In the genomic region with DNA sequence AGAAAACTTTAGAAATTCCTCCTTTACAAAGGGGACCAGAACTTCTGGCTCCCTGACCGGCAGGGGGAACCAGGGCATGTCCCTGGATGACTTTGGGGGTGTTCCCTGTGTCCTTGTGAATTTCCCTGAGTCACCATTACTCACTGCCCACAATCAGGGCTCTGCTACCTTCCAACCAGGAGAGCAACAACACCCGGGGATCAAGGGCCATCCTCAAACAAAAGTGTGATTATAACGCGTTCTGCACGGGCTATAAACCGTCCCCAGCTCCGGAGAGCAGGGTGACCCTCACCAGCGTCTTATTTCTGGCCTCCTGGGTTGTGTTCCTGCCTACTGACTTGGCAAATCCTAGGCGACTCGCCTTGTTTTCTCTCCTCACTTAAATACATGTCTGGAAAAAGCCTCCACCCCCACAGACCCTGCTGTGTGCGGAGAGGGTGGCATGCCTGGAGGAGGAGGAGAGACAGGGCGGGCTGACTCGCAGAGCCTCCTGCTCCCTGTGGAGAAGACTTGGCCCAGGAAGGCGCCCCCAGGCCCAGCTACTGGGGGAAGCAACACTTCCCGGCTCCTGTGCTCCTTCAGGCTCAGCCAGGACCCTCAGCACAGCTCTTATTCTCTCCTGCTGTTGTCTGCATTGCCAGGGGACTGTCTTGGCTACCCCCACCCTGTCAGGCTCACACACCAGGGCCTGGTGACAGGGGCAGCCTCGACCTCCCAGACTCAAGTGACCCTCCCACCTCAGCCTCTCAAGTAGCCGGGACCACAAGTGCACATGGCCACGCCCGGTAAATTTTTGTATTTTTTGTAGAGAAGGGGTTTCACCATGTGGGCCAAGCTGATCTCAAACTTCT, we compare ENCODE assay signal across 9 cellular contexts. TPM values are rescaled to one million over a fixed set of nuclear protein-coding genes. Genes with fewer than 3 reads are reported as not detected.
DNase-seq lines count a peak whose midpoint lies in the region; ATAC-seq and TF ChIP-seq lines count a peak whose summit lies in the region.
"Had no signal": no experiment of that assay in that cellular context is flagged by ENCODE, and none has a peak within 500 bp of the region (broad histone marks: within the 10 kb centered on the region; RNA-seq: fewer than 3 reads in every experiment).

No MANE protein-coding gene starts in this region.

- H3K4me3 ChIP-seq in left ventricle myocardium inferior (no peak overlapping the region), prostate gland (no peak overlapping the region)

- H3K9me3 Mint-ChIP-seq in CD14-positive monocyte = no peaks in the 10 kb centered on the region
- no peaks in the 10 kb centered on the region for H3K9me3 Mint-ChIP-seq in activated T-helper 1 cell treated with anti-CD3 and anti-CD28 coated beads, Interleukin-12 subunit alpha, Interleukin-12 subunit beta, Interleukin-2, Interleukin-4 antibody, amounts not matched to agents 30 ng/mL and 10 ng/mL and 1 ng/mL, durations not matched to agents 14 hours and 24 hours and 36 hours
- H3K9me3 Mint-ChIP-seq: IgD-negative memory B cell had no signal

- H3K27me3 ChIP-seq in left ventricle myocardium inferior (ENCODE audit: low read depth) = no peaks in the 10 kb centered on the region
- H3K27me3 ChIP-seq in prostate gland (replicated peaks; ENCODE audit: insufficient read depth) = no peaks in the 10 kb centered on the region

- H3K4me3 Mint-ChIP-seq in CD14-positive monocyte = peak overlapping the region in 1 of 2 donors; percentile 63
- no peak overlapping the region for H3K4me3 Mint-ChIP-seq in activated T-helper 1 cell treated with anti-CD3 and anti-CD28 coated beads, Interleukin-12 subunit alpha, Interleukin-12 subunit beta, Interleukin-2, Interleukin-4 antibody, amounts not matched to agents 30 ng/mL and 10 ng/mL and 1 ng/mL, durations not matched to agents 14 hours and 24 hours and 36 hours
- H3K4me3 Mint-ChIP-seq: IgD-negative memory B cell had no signal

- intact Hi-C loops in CD14-positive monocyte (cut with micrococcal nuclease) = loop anchor here (10.0 kb wide), 3 partner anchors 55 to 155 kb away; no protein-coding TSS in a partner anchor
- intact Hi-C loops in activated T-helper 1 cell treated with anti-CD3 and anti-CD28 coated beads, Interleukin-12 subunit alpha, Interleukin-12 subunit beta, Interleukin-2, Interleukin-4 antibody, amounts not matched to agents 30 ng/mL and 10 ng/mL and 1 ng/mL, durations not matched to agents 14 hours and 24 hours and 36 hours (cut with micrococcal nuclease) = no loop called here
- intact Hi-C loops in left ventricle myocardium inferior (cut with micrococcal nuclease) = no loop called here
- intact Hi-C loops in prostate gland (cut with DNase I) = loop anchor here (2.0 to 10.0 kb wide), 3 partner anchors 73 to 145 kb away; no protein-coding TSS in a partner anchor

- H3K4me1 ChIP-seq in left ventricle myocardium inferior (peaks cover 26% of the 10 kb centered on the region), prostate gland (replicated peaks) (no peaks in the 10 kb centered on the region)

- peaks cover 0 to 3% of the 10 kb centered on the region in 2 donors for H3K36me3 Mint-ChIP-seq in CD14-positive monocyte
- peaks cover 4% of the 10 kb centered on the region for H3K36me3 Mint-ChIP-seq in activated T-helper 1 cell treated with anti-CD3 and anti-CD28 coated beads, Interleukin-12 subunit alpha, Interleukin-12 subunit beta, Interleukin-2, Interleukin-4 antibody, amounts not matched to agents 30 ng/mL and 10 ng/mL and 1 ng/mL, durations not matched to agents 14 hours and 24 hours and 36 hours (ENCODE audit: low read depth)

- TF ChIP-seq CTCF in CD14-positive monocyte (IDR thresholded peaks at IDR 0.05) (peak; percentile 26), left ventricle myocardium inferior (IDR thresholded peaks at IDR 0.05; ENCODE audit: borderline replicate concordance) (peak; percentile 42), prostate gland (IDR thresholded peaks at IDR 0.05) (peak in 3 of 4 experiments; percentile 22 to 69 (median 48))

- 45% methylated on average over 19 of the region's 19 CpGs for WGBS in prostate gland

- DNase-seq in CD14-positive monocyte (ENCODE audit: low spot score) (no peak), HT-29 (ENCODE audit: low spot score) (peak; percentile 91), left ventricle myocardium inferior (peak; percentile 61), prostate gland (ENCODE audit: low spot score) (peak; percentile 37), NCI-H1048 (lab: John Stamatoyannopoulos, UW) (no peak), NK-92 (lab: John Stamatoyannopoulos, UW; ENCODE audit: unreplicated experiment) (no peak)
- no peak for DNase-seq in activated T-helper 1 cell treated with anti-CD3 and anti-CD28 coated beads, Interleukin-12 subunit alpha, Interleukin-12 subunit beta, Interleukin-2, Interleukin-4 antibody, amounts not matched to agents 30 ng/mL and 10 ng/mL and 1 ng/mL, durations not matched to agents 14 hours and 24 hours and 36 hours (ENCODE audit: low spot score)

- H3K27ac Mint-ChIP-seq in CD14-positive monocyte = peak overlapping the region in 6 of 7 donors; percentile 76 to 95 (median 82)
- peak overlapping the region; percentile 8 for H3K27ac Mint-ChIP-seq in activated T-helper 1 cell treated with anti-CD3 and anti-CD28 coated beads, Interleukin-12 subunit alpha, Interleukin-12 subunit beta, Interleukin-2, Interleukin-4 antibody, amounts not matched to agents 30 ng/mL and 10 ng/mL and 1 ng/mL, durations not matched to agents 14 hours and 24 hours and 36 hours
- H3K27ac Mint-ChIP-seq: IgD-negative memory B cell had no signal

- H3K27ac ChIP-seq in left ventricle myocardium inferior (replicated peaks) (peak overlapping the region; percentile 66), prostate gland (peak overlapping the region; percentile 45 to 76)

- no peaks in the 10 kb centered on the region for H3K9me3 ChIP-seq in left ventricle myocardium inferior (replicated peaks)
- no peaks in the 10 kb centered on the region for H3K9me3 ChIP-seq in prostate gland

- no peak for TF ChIP-seq POLR2A in prostate gland (IDR thresholded peaks at IDR 0.05)

- peaks cover 0 to 7% (median 3%) of the 10 kb centered on the region in 3 donors for H3K27me3 Mint-ChIP-seq in CD14-positive monocyte (ENCODE audit: low read depth in 3 of 3)
- peaks cover 2% of the 10 kb centered on the region for H3K27me3 Mint-ChIP-seq in activated T-helper 1 cell treated with anti-CD3 and anti-CD28 coated beads, Interleukin-12 subunit alpha, Interleukin-12 subunit beta, Interleukin-2, Interleukin-4 antibody, amounts not matched to agents 30 ng/mL and 10 ng/mL and 1 ng/mL, durations not matched to agents 14 hours and 24 hours and 36 hours (ENCODE audit: insufficient read depth)
- H3K27me3 Mint-ChIP-seq: IgD-negative memory B cell had no signal

- H3K36me3 ChIP-seq in left ventricle myocardium inferior = no peaks in the 10 kb centered on the region
- H3K36me3 ChIP-seq in prostate gland = no peaks in the 10 kb centered on the region

- peaks cover 29% of the 10 kb centered on the region for H3K4me1 Mint-ChIP-seq in CD14-positive monocyte
- H3K4me1 Mint-ChIP-seq in activated T-helper 1 cell treated with anti-CD3 and anti-CD28 coated beads, Interleukin-12 subunit alpha, Interleukin-12 subunit beta, Interleukin-2, Interleukin-4 antibody, amounts not matched to agents 30 ng/mL and 10 ng/mL and 1 ng/mL, durations not matched to agents 14 hours and 24 hours and 36 hours (ENCODE audit: low read depth) = peaks cover 10% of the 10 kb centered on the region

- no peak for ATAC-seq in GM18517 (IDR thresholded peaks at IDR 0.05; ENCODE audit: unreplicated experiment)

RNA-seq across cellular contexts. Expression of a gene that starts 54.1 kb away (rescaled TPM):
- 10 to 100 TPM; 25.3 to 50.0 TPM for polyA plus RNA-seq in CD14-positive monocyte
- 0.31 and 0.53 TPM in 2 replicates for total RNA-seq in HT-29 (2014; rRNA removed; shearing (Covaris generic))
- 0.65 and 1.5 TPM in 2 replicates for total RNA-seq in activated T-helper 1 cell treated with anti-CD3 and anti-CD28 coated beads, Interleukin-12 subunit alpha, Interleukin-12 subunit beta, Interleukin-2, Interleukin-4 antibody, amounts not matched to agents 30 ng/mL and 10 ng/mL and 1 ng/mL, durations not matched to agents 14 hours and 24 hours and 36 hours
- 6.0 TPM for total RNA-seq in left ventricle myocardium inferior
- 10 to 100 TPM in 1 of 2 donors, 1 to 10 TPM in 1; 3.4 to 17.9 TPM for total RNA-seq in prostate gland

Comparison
In these comparisons a context has a peak if more than half of its experiments do, and no peak if none do; other contexts are left out.
1. DNase-seq: peak in HT-29 (single experiment), left ventricle myocardium inferior (single experiment) and prostate gland (single experiment); none in CD14-positive monocyte (single experiment), activated T-helper 1 cell treated with anti-CD3 and anti-CD28 coated beads, Interleukin-12 subunit alpha, Interleukin-12 subunit beta, Interleukin-2, Interleukin-4 antibody, amounts not matched to agents 30 ng/mL and 10 ng/mL and 1 ng/mL, durations not matched to agents 14 hours and 24 hours and 36 hours (single experiment), NCI-H1048 (single experiment) and NK-92 (single experiment).
2. intact Hi-C loops: an anchor here in CD14-positive monocyte (10.0 kb wide) and prostate gland (2.0 to 10.0 kb wide); none called in activated T-helper 1 cell treated with anti-CD3 and anti-CD28 coated beads, Interleukin-12 subunit alpha, Interleukin-12 subunit beta, Interleukin-2, Interleukin-4 antibody, amounts not matched to agents 30 ng/mL and 10 ng/mL and 1 ng/mL, durations not matched to agents 14 hours and 24 hours and 36 hours and left ventricle myocardium inferior.
3. Peak in every context shown above with its lines, with median percentiles within 50 percentile points of each other: CTCF ChIP-seq.